8 cellular contexts compared by ENCODE assay signal in the genomic region with DNA sequence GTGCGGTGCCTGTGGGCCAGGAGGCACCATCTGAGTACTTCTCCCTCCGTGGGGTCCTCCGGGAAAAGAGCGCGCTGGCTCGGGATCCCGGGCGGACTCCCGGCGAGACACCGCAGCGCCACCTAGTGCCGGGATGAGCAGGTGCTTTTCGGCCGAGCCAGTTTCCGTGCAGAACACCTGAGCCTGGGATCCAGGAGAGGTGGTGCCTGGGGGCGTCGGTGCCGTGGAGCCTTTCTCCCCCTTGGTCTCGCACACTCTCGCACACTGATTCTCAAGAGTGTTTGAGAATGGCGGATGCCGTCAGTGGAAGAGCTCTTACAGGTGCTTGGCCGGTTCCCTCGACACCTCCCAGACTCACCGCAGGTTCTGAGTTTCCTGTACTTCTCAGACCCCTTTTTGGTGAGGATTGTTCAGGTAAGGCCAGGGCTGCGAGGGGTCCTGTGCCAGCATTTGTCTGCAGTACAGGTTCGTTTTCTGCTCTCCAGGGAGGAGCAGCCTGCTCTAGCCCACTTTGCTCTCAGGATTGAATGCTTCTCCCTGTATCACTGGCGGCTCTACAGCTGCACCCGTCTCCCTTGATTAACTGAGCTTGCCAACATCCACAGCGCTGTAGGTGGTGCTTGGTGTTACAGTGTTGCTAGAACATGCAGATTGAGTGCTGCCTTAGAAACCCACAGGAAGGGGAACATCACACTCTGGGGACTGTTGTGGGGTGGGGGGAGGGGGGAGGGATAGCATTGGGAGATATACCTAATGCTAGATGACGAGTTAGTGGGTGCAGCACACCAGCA. TPM values are rescaled to one million over a fixed set of nuclear protein-coding genes. Genes with fewer than 3 reads are reported as not detected.
DNase-seq lines count a peak whose midpoint lies in the region; ATAC-seq, FAIRE-seq and TF ChIP-seq lines count a peak whose summit lies in the region.

No MANE protein-coding gene starts in this region.

- H3K36me3 ChIP-seq in PC-3 (ENCODE audit: low read depth, low read length): peaks cover 4% of the 10 kb centered on the region; the same call in 1 of the 2 replicates
- peaks cover 3% of the 10 kb centered on the region for H3K36me3 ChIP-seq in astrocyte (ENCODE audit: insufficient read depth, low read length)
- no peaks in the 10 kb centered on the region for H3K36me3 ChIP-seq in gastrocnemius medialis

- no peak for TF ChIP-seq POLR2A in gastrocnemius medialis (IDR thresholded peaks at IDR 0.05)

- TF ChIP-seq CTCF in PC-3 (conservative IDR thresholded peaks at IDR 0.05; ENCODE audit: low read depth, low read length) (peak; percentile 93), astrocyte (IDR thresholded peaks at IDR 0.05; ENCODE audit: insufficient read depth, low read depth, low read length) (peak; percentile 55), gastrocnemius medialis (IDR thresholded peaks at IDR 0.05 in 4 of 5, conservative IDR thresholded peaks at IDR 0.05 in 1 of 5) (peak; percentile 53 to 91 (median 87))

- CTCF ChIA-PET in PC-3 (lab: Charles Lee): interaction anchor here (0.7 kb wide), 1 partner anchor 119 kb away, joined by 3 read pairs; no protein-coding TSS in a partner anchor

- no peaks in the 10 kb centered on the region for H4K20me1 ChIP-seq in PC-3 (ENCODE audit: low read length)
- H4K20me1 ChIP-seq in astrocyte (ENCODE audit: insufficient read depth, low read length): peaks cover 11% of the 10 kb centered on the region

- no peak overlapping the region for H3K4me3 Mint-ChIP-seq in astrocyte (ENCODE audit: unreplicated experiment)

- H3K9me3 Mint-ChIP-seq in astrocyte (ENCODE audit: unreplicated experiment): peaks cover 1% of the 10 kb centered on the region

- H3K4me3 ChIP-seq in PC-3 (ENCODE audit: low read length): peak overlapping the region; percentile 23; the same call in 1 of the 2 replicates
- no peak overlapping the region for H3K4me3 ChIP-seq in astrocyte (ENCODE audit: insufficient read depth, low read depth, low read length)
- peak overlapping the region in 3 of 4 donors; percentile 21 to 46 (median 30) for H3K4me3 ChIP-seq in gastrocnemius medialis

- no peak overlapping the region for H3K27ac Mint-ChIP-seq in astrocyte (ENCODE audit: unreplicated experiment)

- peaks cover 9% of the 10 kb centered on the region for H3K36me3 Mint-ChIP-seq in astrocyte (ENCODE audit: low read depth, unreplicated experiment)

- intact Hi-C loops in PC-3 (cut with micrococcal nuclease) (no loop called here), gastrocnemius medialis (cut with DNase I; ENCODE audit: low total_unique reads) (loop anchor here (1.0 kb wide), 1 partner anchor 107 kb away; no protein-coding TSS in a partner anchor)

- no peak for FAIRE-seq in astrocyte (lab: Jason Lieb, UNC)

- H3K27me3 ChIP-seq in PC-3 (ENCODE audit: low read length): no peaks in the 10 kb centered on the region
- no peaks in the 10 kb centered on the region for H3K27me3 ChIP-seq in astrocyte (ENCODE audit: insufficient read depth, low read length)
- no peaks in the 10 kb centered on the region for H3K27me3 ChIP-seq in gastrocnemius medialis

- no peaks in the 10 kb centered on the region for H3K9me2 ChIP-seq in PC-3 (replicated peaks; ENCODE audit: low read length)

- no peaks in the 10 kb centered on the region for H3K27me3 Mint-ChIP-seq in astrocyte (ENCODE audit: low read depth, unreplicated experiment)

- no peak overlapping the region for H3K9ac ChIP-seq in PC-3 (ENCODE audit: low read length)
- no peak overlapping the region for H3K9ac ChIP-seq in astrocyte (ENCODE audit: low read length)

- H3K79me2 ChIP-seq in PC-3 (ENCODE audit: low read length): no peaks in the 10 kb centered on the region
- no peaks in the 10 kb centered on the region for H3K79me2 ChIP-seq in astrocyte (ENCODE audit: insufficient read depth, low read length)

- H3K4me2 ChIP-seq in PC-3 (ENCODE audit: low read length) (peak overlapping the region; percentile 36), astrocyte (ENCODE audit: low read length) (peak overlapping the region; percentile 36)

- peak; percentile 79 for DNase-seq in activated effector memory CD4-positive, alpha-beta T cell treated with anti-CD3 and anti-CD28 coated beads, Interleukin-2, amount 50 U/mL, for 16 hours
- DNase-seq in activated effector memory CD4-positive, alpha-beta T cell treated with Interleukin-2 at 50 U/mL for 16 hours: no peak
- DNase-seq in PC-3 (peak; percentile 65), astrocyte (ENCODE audit: low read depth) (peak; percentile 10), hippocampal formation (lab: John Stamatoyannopoulos, UW) (peak; percentile 1 to 50), gastrocnemius medialis (peak; percentile 24 to 50), ureter (ENCODE audit: low spot score) (no peak)

- peaks cover 4% of the 10 kb centered on the region for H3K4me1 Mint-ChIP-seq in astrocyte (ENCODE audit: low read depth, unreplicated experiment)

- BruUV-seq in PC-3 (replicated peaks; lab: Mats Ljungman, UMichigan): no TSS peak

- H3K27ac ChIP-seq in PC-3 (ENCODE audit: low read length) (no peak overlapping the region), astrocyte (ENCODE audit: low read depth, low read length) (no peak overlapping the region), gastrocnemius medialis (no peak overlapping the region)

- no peaks in the 10 kb centered on the region for H3K4me1 ChIP-seq in PC-3 (ENCODE audit: insufficient read depth, low read length)
- no peaks in the 10 kb centered on the region for H3K4me1 ChIP-seq in astrocyte (ENCODE audit: insufficient read depth, low read length)
- no peaks in the 10 kb centered on the region for H3K4me1 ChIP-seq in gastrocnemius medialis

- H3F3A ChIP-seq in PC-3 (ENCODE audit: low read length, unreplicated experiment): no peaks in the 10 kb centered on the region

- peak; percentile 75 for ATAC-seq in PC-3
- ATAC-seq in gastrocnemius medialis: peak; percentile 50 to 75
- no peak for ATAC-seq in GM21737 (IDR thresholded peaks at IDR 0.05; ENCODE audit: unreplicated experiment)

- POLR2A ChIA-PET in PC-3 (lab: Charles Lee; ENCODE audit: unreplicated experiment): no interaction called here

- H3K9me3 ChIP-seq in PC-3 (ENCODE audit: low read length) (no peaks in the 10 kb centered on the region), astrocyte (ENCODE audit: insufficient read depth, low read depth, low read length) (no peaks in the 10 kb centered on the region), gastrocnemius medialis (no peaks in the 10 kb centered on the region)

- H2AFZ ChIP-seq in PC-3 (ENCODE audit: low read length) (peak overlapping the region; percentile 53), astrocyte (ENCODE audit: low read depth, low read length) (no peak overlapping the region)

- in situ Hi-C loops in gastrocnemius medialis (cut with MboI; ENCODE audit: low sequenced_read_pairs in 4 of 4): no loop called here

RNA-seq across cellular contexts. Expression of gene TBCD, which starts 23.4 kb away (rescaled TPM):
- total RNA-seq in PC-3 (2014; rRNA removed): 29.6 and 52.5 TPM in 2 replicates
- total RNA-seq in astrocyte: 31.8 and 35.6 TPM in 2 replicates
- 10 to 100 TPM; 18.0 to 50.4 (median 33.3) TPM for total RNA-seq in gastrocnemius medialis
- 122 TPM for total RNA-seq in ureter

RNA-seq across cellular contexts. Expression of gene FN3K, which starts 39.8 kb away (rescaled TPM):
- total RNA-seq in PC-3 (2014; rRNA removed) (8.4 and 14.7 TPM in 2 replicates), astrocyte (4.0 and 4.1 TPM in 2 replicates), gastrocnemius medialis (1 to 10 TPM; 1.1 to 5.5 (median 2.7) TPM), ureter (27.0 TPM)

RNA-seq across cellular contexts. Expression of gene FN3KRP, which starts 58.7 kb away (rescaled TPM):
- total RNA-seq in PC-3 (2014; rRNA removed) (32.9 and 37.4 TPM in 2 replicates), astrocyte (14.8 and 15.4 TPM in 2 replicates), gastrocnemius medialis (1 to 10 TPM; 2.3 to 7.9 (median 3.9) TPM), ureter (25.7 TPM)

Comparison
In these comparisons a context has a peak if more than half of its experiments do, and no peak if none do; other contexts are left out.
1. DNase-seq: peak in activated effector memory CD4-positive, alpha-beta T cell treated with anti-CD3 and anti-CD28 coated beads, Interleukin-2, amount 50 U/mL, for 16 hours (single experiment), PC-3 (single experiment), astrocyte (single experiment), hippocampal formation (2 of 2) and gastrocnemius medialis (2 of 2); none in activated effector memory CD4-positive, alpha-beta T cell treated with Interleukin-2 at 50 U/mL for 16 hours (single experiment) and ureter (single experiment).
2. Peak in every context shown above with its lines, with median percentiles within 50 percentile points of each other: CTCF ChIP-seq.